Comparison of ENCODE assay signal across 12 cellular contexts in the genomic region with DNA sequence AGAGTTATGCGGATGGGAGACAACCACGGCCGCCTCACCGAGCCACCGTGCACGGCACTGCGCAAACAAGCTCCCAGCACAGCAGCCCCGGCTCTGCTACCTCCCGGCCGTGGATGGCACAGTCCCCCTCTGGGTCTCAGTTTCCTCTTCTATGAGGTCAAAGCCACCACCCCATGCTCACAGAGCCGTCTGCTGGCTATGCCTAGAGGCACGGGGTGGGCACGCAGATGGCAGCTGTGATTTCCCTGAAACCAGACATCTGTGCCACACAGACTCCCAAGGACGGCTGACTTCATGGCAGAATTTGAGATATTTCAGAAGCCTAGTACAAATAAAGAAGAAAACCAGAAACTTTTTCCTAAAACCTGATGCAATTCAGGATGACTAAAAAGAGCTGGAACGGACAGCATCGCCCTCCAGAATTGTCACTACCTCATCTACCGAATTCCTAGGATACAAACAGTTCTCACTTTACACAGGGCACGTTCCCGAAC.
DNase-seq lines count a peak whose midpoint lies in the region; TF ChIP-seq lines count a peak whose summit lies in the region.
"Had no signal": no experiment of that assay in that cellular context is flagged by ENCODE, and none has a peak within 500 bp of the region (broad histone marks: within the 10 kb centered on the region; RNA-seq: fewer than 3 reads in every experiment).

No MANE protein-coding gene starts in this region.

- H3K27ac ChIP-seq in colonic mucosa (peak overlapping the region; percentile 83), transverse colon (peak overlapping the region; percentile 85 to 91 (median 87))
- H3K27ac ChIP-seq: 22Rv1 had no signal

- H3K27me3 ChIP-seq in colonic mucosa (no peaks in the 10 kb centered on the region), transverse colon (no peaks in the 10 kb centered on the region)

- intact Hi-C loops in colonic mucosa (cut with DNase I) (no loop called here), transverse colon (cut with DNase I; ENCODE audit: low total_unique reads) (no loop called here)

- peaks cover 20% of the 10 kb centered on the region for H3K36me3 Mint-ChIP-seq in nephron (ENCODE audit: low read depth)

- no peak overlapping the region for H3K4me3 Mint-ChIP-seq in nephron
- H3K4me3 Mint-ChIP-seq: activated naive CD4-positive, alpha-beta T cell treated with anti-CD3 and anti-CD28 coated beads, Interleukin-2, amount 50 U/mL, for 24 hours had no signal

- no peak for TF ChIP-seq POLR2A in transverse colon (IDR thresholded peaks at IDR 0.05)

- H3K27ac Mint-ChIP-seq in nephron = peak overlapping the region; percentile 97 to 99 (median 97)
- H3K27ac Mint-ChIP-seq: activated naive CD4-positive, alpha-beta T cell treated with anti-CD3 and anti-CD28 coated beads, Interleukin-2, amount 50 U/mL, for 24 hours had no signal

- H3K4me1 ChIP-seq in colonic mucosa (peaks cover 24% of the 10 kb centered on the region), transverse colon (peaks cover 37 to 65% (median 43%) of the 10 kb centered on the region in 4 donors)

- in situ Hi-C loops in transverse colon (cut with MboI; ENCODE audit: low pct_ligation_motif_present in 1 of 4, low pct_unique_long_range_greater_than_20kb in 1 of 4, low sequenced_read_pairs in 3 of 4) = no loop called here

- H3K36me3 ChIP-seq in colonic mucosa = no peaks in the 10 kb centered on the region
- H3K36me3 ChIP-seq in transverse colon = no peaks in the 10 kb centered on the region

- H3K4me1 Mint-ChIP-seq in nephron = peaks cover 79% of the 10 kb centered on the region

- peaks cover 7% of the 10 kb centered on the region for H3K27me3 Mint-ChIP-seq in nephron (ENCODE audit: low read depth)
- H3K27me3 Mint-ChIP-seq: activated naive CD4-positive, alpha-beta T cell treated with anti-CD3 and anti-CD28 coated beads, Interleukin-2, amount 50 U/mL, for 24 hours had no signal

- no peak for TF ChIP-seq EP300 in transverse colon (IDR thresholded peaks at IDR 0.05; ENCODE audit: low read depth)

- H3K9me3 ChIP-seq in colonic mucosa (no peaks in the 10 kb centered on the region), transverse colon (no peaks in the 10 kb centered on the region)

- peak; percentile 64 for DNase-seq in DMS 273 (lab: John Stamatoyannopoulos, UW; ENCODE audit: unreplicated experiment)
- no peak for DNase-seq in DMS 273 treated with DMSO at 0.1 percent for 48 hours (lab: John Stamatoyannopoulos, UW)
- DNase-seq in colonic mucosa = no peak
- DNase-seq in transverse colon = no peak
- DNase-seq in activated CD8-positive, alpha-beta memory T cell treated with anti-CD3 and anti-CD28 coated beads, Interleukin-2, amount 50 U/mL, for 48 hours = no peak
- DNase-seq in NCI-H1930 (lab: John Stamatoyannopoulos, UW) = no peak
- DNase-seq in C1 segment of cervical spinal cord (lab: John Stamatoyannopoulos, UW) = no peak
- DNase-seq: stimulated activated CD4-positive, alpha-beta T cell treated with anti-CD3 and anti-CD28 coated beads, Interleukin-2, amount 100 ng/mL, for 48 hours; stimulated activated naive CD8-positive, alpha-beta T cell treated with anti-CD3 and anti-CD28 coated beads, Interleukin-15, Interleukin-2, amounts not matched to agents 100 U/mL and 50 U/mL, for 24 hours had no signal

- H3K4me3 ChIP-seq in colonic mucosa = no peak overlapping the region
- no peak overlapping the region for H3K4me3 ChIP-seq in transverse colon

- H3K9me3 Mint-ChIP-seq in nephron = no peaks in the 10 kb centered on the region
- H3K9me3 Mint-ChIP-seq: activated naive CD4-positive, alpha-beta T cell treated with anti-CD3 and anti-CD28 coated beads, Interleukin-2, amount 50 U/mL, for 24 hours had no signal

- TF ChIP-seq CTCF in colonic mucosa (IDR thresholded peaks at IDR 0.05) (no peak), nephron (IDR thresholded peaks at IDR 0.05; ENCODE audit: unreplicated experiment in 3 of 3) (no peak), transverse colon (IDR thresholded peaks at IDR 0.05) (no peak)

- WGBS in transverse colon (ENCODE audit: low coverage in 1 of 2), 2 donors = 90 to 99% methylated on average over 10 to 19 of the region's 19 CpGs

- peak overlapping the region in 1 of 2 donors; percentile 66 for H3K9ac ChIP-seq in colonic mucosa (ENCODE audit: low read depth in 2 of 2, low read length in 2 of 2)
